In genomic region chr1:44819594-44820327, GRCh38 we compare ENCODE assay signal across 8 cellular contexts. TPM values are rescaled to one million over a fixed set of nuclear protein-coding genes. Genes with fewer than 3 reads are reported as not detected.
DNase-seq lines count a peak whose midpoint lies in the region; ATAC-seq and TF ChIP-seq lines count a peak whose summit lies in the region.

No MANE protein-coding gene starts in this region.

- no peaks in the 10 kb centered on the region for H3K27me3 Mint-ChIP-seq in activated CD4-positive, alpha-beta T cell treated with anti-CD3 and anti-CD28 coated beads, Interleukin-2, amount 10 ng/mL, durations not matched to agents 24 days and 14 days
- H3K27me3 Mint-ChIP-seq in dendritic cell treated with granulocyte-macrophage colony-stimulating factor and Interleukin-4, amounts not matched to agents 40 ng/mL and 50 ng/mL, for 4 days, result no peaks in the 10 kb centered on the region

- peak; percentile 77 for ATAC-seq in HG02642 (IDR thresholded peaks at IDR 0.05; ENCODE audit: poor library complexity, unreplicated experiment)
- peak; percentile 91 for ATAC-seq in left lobe of liver

- H3K27ac Mint-ChIP-seq in activated CD4-positive, alpha-beta T cell treated with anti-CD3 and anti-CD28 coated beads, Interleukin-2, amount 10 ng/mL, durations not matched to agents 24 days and 14 days, result peak overlapping the region; percentile 99
- peak overlapping the region; percentile 98 for H3K27ac Mint-ChIP-seq in dendritic cell treated with granulocyte-macrophage colony-stimulating factor and Interleukin-4, amounts not matched to agents 40 ng/mL and 50 ng/mL, for 4 days

- peak; percentile 82 for DNase-seq in NCI-H2171 treated with DMSO at 0.1 percent for 48 hours (lab: John Stamatoyannopoulos, UW)
- DNase-seq in activated CD4-positive, alpha-beta T cell treated with anti-CD3 and anti-CD28 coated beads, Interleukin-2, amount 10 ng/mL, durations not matched to agents 24 days and 14 days, result peak; percentile 94
- DNase-seq in left lobe of liver (ENCODE audit: low spot score), result peak; percentile 85
- DNase-seq in stimulated activated CD4-positive, alpha-beta T cell treated with anti-CD3 and anti-CD28 coated beads, Interleukin-4, amount 100 ng/mL, for 24 hours, result peak; percentile 89
- no peak for DNase-seq in NCI-H146 (lab: John Stamatoyannopoulos, UW)

- peaks cover 23% of the 10 kb centered on the region for H3K36me3 Mint-ChIP-seq in activated CD4-positive, alpha-beta T cell treated with anti-CD3 and anti-CD28 coated beads, Interleukin-2, amount 10 ng/mL, durations not matched to agents 24 days and 14 days (ENCODE audit: low read depth)
- peaks cover 17% of the 10 kb centered on the region for H3K36me3 Mint-ChIP-seq in dendritic cell treated with granulocyte-macrophage colony-stimulating factor and Interleukin-4, amounts not matched to agents 40 ng/mL and 50 ng/mL, for 4 days (ENCODE audit: low read depth)

- peaks cover 40% of the 10 kb centered on the region for H3K4me1 Mint-ChIP-seq in activated CD4-positive, alpha-beta T cell treated with anti-CD3 and anti-CD28 coated beads, Interleukin-2, amount 10 ng/mL, durations not matched to agents 24 days and 14 days
- peaks cover 48% of the 10 kb centered on the region for H3K4me1 Mint-ChIP-seq in dendritic cell treated with granulocyte-macrophage colony-stimulating factor and Interleukin-4, amounts not matched to agents 40 ng/mL and 50 ng/mL, for 4 days (ENCODE audit: low read depth)

- peak overlapping the region; percentile 92 for H3K4me3 Mint-ChIP-seq in activated CD4-positive, alpha-beta T cell treated with anti-CD3 and anti-CD28 coated beads, Interleukin-2, amount 10 ng/mL, durations not matched to agents 24 days and 14 days
- H3K4me3 Mint-ChIP-seq in dendritic cell treated with granulocyte-macrophage colony-stimulating factor and Interleukin-4, amounts not matched to agents 40 ng/mL and 50 ng/mL, for 4 days, result peak overlapping the region; percentile 93

- peak overlapping the region; percentile 57 for H3K4me3 ChIP-seq in GM12875 (ENCODE audit: low read depth, low read length)

- intact Hi-C loops in activated CD4-positive, alpha-beta T cell treated with anti-CD3 and anti-CD28 coated beads, Interleukin-2, amount 10 ng/mL, durations not matched to agents 24 days and 14 days (cut with micrococcal nuclease), result loop anchor here (1.0 kb wide), 5 partner anchors 12 to 98 kb away; partner anchors contain the start of gene DYNLT4
- intact Hi-C loops in dendritic cell treated with granulocyte-macrophage colony-stimulating factor and Interleukin-4, amounts not matched to agents 40 ng/mL and 50 ng/mL, for 4 days (cut with micrococcal nuclease), result loop anchor here (1.0 kb wide), 2 partner anchors 19 to 88 kb away; partner anchors contain the start of genes PLK3 and RNU5D-1

- 0 out of 2 replicates have a peak, but pooled peaks have one; percentile 10 for TF ChIP-seq CTCF in GM12875 (IDR thresholded peaks at IDR 0.05; ENCODE audit: borderline replicate concordance, insufficient read depth, low read depth, low read length)

- H3K9me3 Mint-ChIP-seq in activated CD4-positive, alpha-beta T cell treated with anti-CD3 and anti-CD28 coated beads, Interleukin-2, amount 10 ng/mL, durations not matched to agents 24 days and 14 days, result no peaks in the 10 kb centered on the region
- H3K9me3 Mint-ChIP-seq in dendritic cell treated with granulocyte-macrophage colony-stimulating factor and Interleukin-4, amounts not matched to agents 40 ng/mL and 50 ng/mL, for 4 days, result no peaks in the 10 kb centered on the region

RNA-seq across cellular contexts. Expression of gene BTBD19, which starts 11.4 kb away (rescaled TPM):
- total RNA-seq in activated CD4-positive, alpha-beta T cell treated with anti-CD3 and anti-CD28 coated beads, Interleukin-2, amount 10 ng/mL, durations not matched to agents 24 days and 14 days, result 22.2 and 22.7 TPM in 2 replicates
- total RNA-seq in left lobe of liver, result 7.8 TPM

RNA-seq across cellular contexts. Expression of gene DYNLT4, which starts 12.6 kb away (rescaled TPM):
- total RNA-seq in activated CD4-positive, alpha-beta T cell treated with anti-CD3 and anti-CD28 coated beads, Interleukin-2, amount 10 ng/mL, durations not matched to agents 24 days and 14 days, result 0.28 TPM in 1 of 2 replicates, not detected in the other
- 0.55 TPM for total RNA-seq in left lobe of liver

RNA-seq across cellular contexts. Expression of gene PLK3, which starts 19.6 kb away (rescaled TPM):
- 190 and 205 TPM in 2 replicates for total RNA-seq in activated CD4-positive, alpha-beta T cell treated with anti-CD3 and anti-CD28 coated beads, Interleukin-2, amount 10 ng/mL, durations not matched to agents 24 days and 14 days
- total RNA-seq in left lobe of liver, result 2.3 TPM

RNA-seq across cellular contexts. Expression of gene PTCH2, which starts 23.3 kb away (rescaled TPM):
- total RNA-seq in activated CD4-positive, alpha-beta T cell treated with anti-CD3 and anti-CD28 coated beads, Interleukin-2, amount 10 ng/mL, durations not matched to agents 24 days and 14 days, result 0.78 and 1.0 TPM in 2 replicates
- 0.45 TPM for total RNA-seq in left lobe of liver

RNA-seq across cellular contexts. Expression of gene BEST4, which starts 31.8 kb away (rescaled TPM):
- total RNA-seq in activated CD4-positive, alpha-beta T cell treated with anti-CD3 and anti-CD28 coated beads, Interleukin-2, amount 10 ng/mL, durations not matched to agents 24 days and 14 days, result 0.77 and 0.83 TPM in 2 replicates
- 0.10 TPM for total RNA-seq in left lobe of liver

Comparison
In these comparisons a context has a peak if more than half of its experiments do, and no peak if none do; other contexts are left out.
1. RNA of gene PLK3, which starts 19.6 kb away (total RNA-seq): 190 to 205 TPM in activated CD4-positive, alpha-beta T cell treated with anti-CD3 and anti-CD28 coated beads, Interleukin-2, amount 10 ng/mL, durations not matched to agents 24 days and 14 days; 2.3 TPM in left lobe of liver (single experiment); every median in the first group is over 10 times any median in the second.